In the genomic region with DNA sequence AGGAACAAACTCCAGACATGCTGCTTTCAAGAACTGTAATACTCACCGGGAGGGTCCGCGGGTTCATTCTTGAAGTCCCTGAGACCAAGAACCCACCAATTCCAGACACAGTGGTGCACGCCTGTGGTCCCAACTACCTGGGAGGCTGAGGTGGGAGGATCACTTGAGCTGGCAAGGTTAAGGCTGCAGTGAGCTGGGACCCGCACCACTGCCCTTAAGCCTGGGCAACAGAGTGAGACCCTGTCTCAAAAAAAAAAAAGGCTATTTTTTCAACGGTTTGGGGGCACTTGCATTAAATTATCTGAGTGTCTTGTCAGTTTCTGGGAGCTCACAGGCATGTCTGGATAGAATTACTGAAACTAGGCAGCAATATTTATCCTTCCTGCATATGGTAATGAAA, we compare ENCODE assay signal across 25 cellular contexts.
"Had no signal": no experiment of that assay in that cellular context is flagged by ENCODE, and none has a peak within 500 bp of the region (broad histone marks: within the 10 kb centered on the region; RNA-seq: fewer than 3 reads in every experiment).

No MANE protein-coding gene starts in this region.

- H3K9ac ChIP-seq: neural progenitor cell, parathyroid adenoma had no signal

- DNase-seq: dorsolateral prefrontal cortex; effector CD4-positive, alpha-beta T cell; gastrocnemius medialis; heart left ventricle; hypothalamus; immature natural killer cell; kidney glomerular epithelial cell; left colon; left ventricle myocardium superior; lower lobe of right lung; natural killer cell; stimulated activated CD4-positive, alpha-beta T cell treated with anti-CD3 and anti-CD28 coated beads, Interleukin-12 subunit alpha, Interleukin-12 subunit beta, amount 100 ng/mL, for 4 hours; stimulated activated CD4-positive, alpha-beta T cell treated with anti-CD3 and anti-CD28 coated beads, Interleukin-1b, Interleukin-23, amount 100 ng/mL, for 48 hours; stimulated activated CD4-positive, alpha-beta T cell treated with anti-CD3 and anti-CD28 coated beads, Interleukin-4, amount 100 ng/mL, for 1 hour; stimulated activated CD8-positive, alpha-beta memory T cell treated with anti-CD3 and anti-CD28 coated beads, Interleukin-4, amount 100 ng/mL, for 48 hours; stimulated activated naive CD4-positive, alpha-beta T cell; stimulated activated naive CD8-positive, alpha-beta T cell treated with anti-CD3 and anti-CD28 coated beads, Interleukin-15, amount 100 ng/mL, for 72 hours; tibial artery; upper lobe of left lung had no signal

- H3K36me3 ChIP-seq: gastrocnemius medialis, heart left ventricle, lower lobe of right lung, neural progenitor cell, suprapubic skin, tibial artery, upper lobe of left lung had no signal

- H3K9me3 ChIP-seq: gastrocnemius medialis, heart left ventricle, lower lobe of right lung, suprapubic skin, tibial artery, upper lobe of left lung had no signal

- H3K4me1 ChIP-seq: gastrocnemius medialis, lower lobe of right lung, neural progenitor cell, parathyroid adenoma, suprapubic skin, tibial artery had no signal

- H3K4me3 ChIP-seq: dorsolateral prefrontal cortex, gastrocnemius medialis, heart left ventricle, lower lobe of right lung, neural progenitor cell, smooth muscle cell, suprapubic skin, tibial artery, upper lobe of left lung had no signal

- FAIRE-seq: colon, urothelium cell line had no signal

- H3K27ac ChIP-seq: dorsolateral prefrontal cortex, gastrocnemius medialis, heart left ventricle, lower lobe of right lung, neural progenitor cell, parathyroid adenoma, suprapubic skin, tibial artery, upper lobe of left lung had no signal

- H3K79me2 ChIP-seq: parathyroid adenoma had no signal

- H3K4me2 ChIP-seq: neural progenitor cell, smooth muscle cell had no signal

- H2AFZ ChIP-seq: neural progenitor cell, parathyroid adenoma had no signal

- H3K27me3 ChIP-seq: neural progenitor cell, suprapubic skin, tibial artery, upper lobe of left lung had no signal
